ENCODE assay signal across 8 cellular contexts in genomic region chr15:72229947-72230196, GRCh38. TPM values are rescaled to one million over a fixed set of nuclear protein-coding genes. Genes with fewer than 3 reads are reported as not detected.
A peak's percentile ranks its signal among the peaks of the same experiment; 100 is the strongest.
DNase-seq lines count a peak whose midpoint lies in the region; ATAC-seq and TF ChIP-seq lines count a peak whose summit lies in the region.

No MANE protein-coding gene starts in this region.

- intact Hi-C loops in left ventricle myocardium inferior (cut with micrococcal nuclease) (no loop called here), Right ventricle myocardium inferior (cut with DNase I) (loop anchor here (1.0 to 2.0 kb wide), 2 partner anchors 27 to 43 kb away; partner anchors contain the start of gene PARP6), mammary epithelial cell (cut with micrococcal nuclease) (loop anchor here (2.0 kb wide), 1 partner anchor 111 kb away; the partner anchor contains the start of genes MYO9A and SENP8), vagina (cut with DNase I) (loop anchor here (5.0 kb wide), 2 partner anchors 42 to 147 kb away; partner anchors contain the start of genes HEXA and PARP6)

- H3K36me3 ChIP-seq in left ventricle myocardium inferior (no peaks in the 10 kb centered on the region), mammary epithelial cell (ENCODE audit: insufficient read depth, low read length) (peaks cover 5% of the 10 kb centered on the region), vagina (no peaks in the 10 kb centered on the region)

- dilution Hi-C loops in mammary epithelial cell (cut with HindIII; ENCODE audit: low sequenced_read_pairs), result no loop called here

- H3K4me1 ChIP-seq in left ventricle myocardium inferior (peaks cover 73% of the 10 kb centered on the region), mammary epithelial cell (ENCODE audit: insufficient read depth, low read length) (peaks cover 35% of the 10 kb centered on the region), mononuclear cell (ENCODE audit: insufficient read depth, low read length) (peaks cover 74% of the 10 kb centered on the region), vagina (peaks cover 61% of the 10 kb centered on the region)

- WGBS in mammary epithelial cell (ENCODE audit: low coverage, missing lambda C conversion rate), result 0% methylated on average over 10 of the region's 29 CpGs

- H2AFZ ChIP-seq in mammary epithelial cell (ENCODE audit: low read depth, low read length), result no peak overlapping the region

- H3K27ac ChIP-seq in left ventricle myocardium inferior (replicated peaks) (peak overlapping the region; percentile 100), mammary epithelial cell (ENCODE audit: insufficient read depth, low read depth, low read length) (peak overlapping the region; percentile 92), vagina (peak overlapping the region; percentile 98)

- DNase-seq in left ventricle myocardium inferior, result no peak
- DNase-seq in Right ventricle myocardium inferior (ENCODE audit: missing footprints), result no peak
- DNase-seq in mammary epithelial cell, result no peak
- DNase-seq in vagina (ENCODE audit: extremely low spot score in 2 of 2), result no peak
- DNase-seq in activated effector memory CD4-positive, alpha-beta T cell treated with Interleukin-2 at 50 U/mL for 16 hours, result no peak
- DNase-seq in OCI-M2 (lab: John Stamatoyannopoulos, UW; ENCODE audit: unreplicated experiment), result no peak

- H4K20me1 ChIP-seq in mammary epithelial cell (ENCODE audit: insufficient read depth, low read length), result no peaks in the 10 kb centered on the region

- peaks cover 73% of the 10 kb centered on the region for H3K79me2 ChIP-seq in mammary epithelial cell (ENCODE audit: insufficient read depth, low read length)

- no TSS peak for BruUV-seq in mammary epithelial cell (replicated peaks; lab: Mats Ljungman, UMichigan)

- peak overlapping the region; percentile 98 for H3K4me3 ChIP-seq in left ventricle myocardium inferior
- H3K4me3 ChIP-seq in mammary epithelial cell (replicated peaks in 1 of 3; ENCODE audit: insufficient read depth in 1 of 3, low read depth in 2 of 3, low read length in 3 of 3), result peak overlapping the region; percentile 75 to 89 (median 86)
- H3K4me3 ChIP-seq in mononuclear cell (ENCODE audit: low read length), result peak overlapping the region; percentile 88
- H3K4me3 ChIP-seq in vagina, result peak overlapping the region; percentile 89 to 97

- peak overlapping the region; percentile 84 for H3K4me2 ChIP-seq in mammary epithelial cell (ENCODE audit: insufficient read depth, low read depth, low read length)

- CTCF ChIA-PET in mammary epithelial cell (lab: Charles Lee; ENCODE audit: low non-redundant PET), result no interaction called here

- ATAC-seq in Right ventricle myocardium inferior, result no peak
- ATAC-seq in HG03442 (IDR thresholded peaks at IDR 0.05; ENCODE audit: unreplicated experiment), result no peak

- TF ChIP-seq POLR2A in vagina (IDR thresholded peaks at IDR 0.05), result no peak

- H3K27me3 ChIP-seq in left ventricle myocardium inferior (ENCODE audit: low read depth) (no peaks in the 10 kb centered on the region), mammary epithelial cell (ENCODE audit: insufficient read depth, low read length) (no peaks in the 10 kb centered on the region), mononuclear cell (ENCODE audit: insufficient read depth, low read length) (no peaks in the 10 kb centered on the region), vagina (no peaks in the 10 kb centered on the region)

- no peaks in the 10 kb centered on the region for H3K9me3 ChIP-seq in left ventricle myocardium inferior (replicated peaks)
- no peaks in the 10 kb centered on the region for H3K9me3 ChIP-seq in mammary epithelial cell (replicated peaks; ENCODE audit: insufficient read depth, low read length)
- H3K9me3 ChIP-seq in mononuclear cell (ENCODE audit: low read depth, low read length), result no peaks in the 10 kb centered on the region
- H3K9me3 ChIP-seq in vagina, result no peaks in the 10 kb centered on the region

- TF ChIP-seq CTCF in left ventricle myocardium inferior (IDR thresholded peaks at IDR 0.05; ENCODE audit: borderline replicate concordance) (no peak), mammary epithelial cell (conservative IDR thresholded peaks at IDR 0.05 in 1 of 2, IDR thresholded peaks at IDR 0.05 in 1 of 2; ENCODE audit: extremely low read depth in 1 of 2, insufficient read depth in 1 of 2, low read depth in 1 of 2, low read length in 2 of 2) (no peak), vagina (IDR thresholded peaks at IDR 0.05) (no peak)

- peak overlapping the region; percentile 97 for H3K9ac ChIP-seq in mammary epithelial cell (ENCODE audit: insufficient read depth, low read length)

- in situ Hi-C loops in mammary epithelial cell (cut with MboI; ENCODE audit: low sequenced_read_pairs in 2 of 2), result no loop called here

RNA-seq across cellular contexts. Expression of gene PKM, which starts 1.1 kb away (rescaled TPM):
- 1,009 TPM for total RNA-seq in left ventricle myocardium inferior
- 1,022 TPM for total RNA-seq in Right ventricle myocardium inferior
- total RNA-seq in mammary epithelial cell, result 1,000 to 10,000 TPM; 2,783 to 3,063 TPM
- 3,498 TPM for polyA plus RNA-seq in mammary epithelial cell
- 5,832 TPM for polyA minus RNA-seq in mammary epithelial cell
- 470 TPM for total RNA-seq in mononuclear cell
- 484 TPM for total RNA-seq in vagina

RNA-seq across cellular contexts. Expression of gene GRAMD2A, which starts 32.3 kb away (rescaled TPM):
- total RNA-seq in left ventricle myocardium inferior, result not detected
- total RNA-seq in Right ventricle myocardium inferior, result not detected
- total RNA-seq in mammary epithelial cell, result 10 to 100 TPM; 16.0 to 45.0 TPM
- 13.0 TPM for polyA plus RNA-seq in mammary epithelial cell
- polyA minus RNA-seq in mammary epithelial cell, result 14.2 TPM
- total RNA-seq in mononuclear cell, result not detected
- 7.4 TPM for total RNA-seq in vagina

RNA-seq across cellular contexts. Expression of gene PARP6, which starts 42.5 kb away (rescaled TPM):
- total RNA-seq in left ventricle myocardium inferior, result 43.6 TPM
- 46.4 TPM for total RNA-seq in Right ventricle myocardium inferior
- 10 to 100 TPM; 28.3 to 58.2 TPM for total RNA-seq in mammary epithelial cell
- 27.3 TPM for polyA plus RNA-seq in mammary epithelial cell
- polyA minus RNA-seq in mammary epithelial cell, result 40.8 TPM
- total RNA-seq in mononuclear cell, result 65.4 TPM
- total RNA-seq in vagina, result 62.6 TPM
